ENCODE assay signal across 1 cellular context in the genomic region with DNA sequence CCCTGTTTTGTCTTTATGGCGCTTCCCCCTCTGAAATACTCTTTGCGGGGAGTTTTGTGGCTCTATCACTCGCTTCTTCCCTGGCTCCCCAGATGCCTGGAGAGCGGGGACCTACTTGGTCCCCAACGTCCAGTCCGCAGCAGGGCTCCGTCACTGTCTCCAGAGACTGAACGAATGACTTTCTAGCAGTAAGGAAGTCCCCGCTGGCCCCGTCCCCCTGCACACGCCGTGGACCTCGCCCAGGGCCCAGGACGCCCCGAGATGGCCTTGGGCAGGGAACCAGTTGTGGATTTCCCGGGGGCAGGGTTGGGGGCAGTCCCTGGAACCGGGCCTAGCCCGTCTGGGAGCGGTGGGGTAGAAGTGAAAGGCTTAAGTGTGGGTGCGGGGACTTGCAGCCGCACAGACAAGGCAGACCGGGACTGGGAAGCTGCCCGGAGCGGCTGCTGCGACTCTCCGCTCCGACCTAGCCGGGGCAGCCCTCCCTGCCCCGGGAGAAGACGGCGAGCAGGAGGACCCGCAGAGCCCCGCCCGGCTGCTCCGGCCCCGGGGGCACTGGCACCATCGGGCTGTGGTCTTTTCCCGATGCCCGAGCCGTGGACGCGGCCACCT.
TF ChIP-seq lines count a peak whose summit lies in the region.

No MANE protein-coding gene starts in this region.

TF ChIP-seq in HEK293, 187 proteins besides CTCF, POLR2A, EP300 and RAD21 (continued from another document):
- TF ChIP-seq, protein P1, sequence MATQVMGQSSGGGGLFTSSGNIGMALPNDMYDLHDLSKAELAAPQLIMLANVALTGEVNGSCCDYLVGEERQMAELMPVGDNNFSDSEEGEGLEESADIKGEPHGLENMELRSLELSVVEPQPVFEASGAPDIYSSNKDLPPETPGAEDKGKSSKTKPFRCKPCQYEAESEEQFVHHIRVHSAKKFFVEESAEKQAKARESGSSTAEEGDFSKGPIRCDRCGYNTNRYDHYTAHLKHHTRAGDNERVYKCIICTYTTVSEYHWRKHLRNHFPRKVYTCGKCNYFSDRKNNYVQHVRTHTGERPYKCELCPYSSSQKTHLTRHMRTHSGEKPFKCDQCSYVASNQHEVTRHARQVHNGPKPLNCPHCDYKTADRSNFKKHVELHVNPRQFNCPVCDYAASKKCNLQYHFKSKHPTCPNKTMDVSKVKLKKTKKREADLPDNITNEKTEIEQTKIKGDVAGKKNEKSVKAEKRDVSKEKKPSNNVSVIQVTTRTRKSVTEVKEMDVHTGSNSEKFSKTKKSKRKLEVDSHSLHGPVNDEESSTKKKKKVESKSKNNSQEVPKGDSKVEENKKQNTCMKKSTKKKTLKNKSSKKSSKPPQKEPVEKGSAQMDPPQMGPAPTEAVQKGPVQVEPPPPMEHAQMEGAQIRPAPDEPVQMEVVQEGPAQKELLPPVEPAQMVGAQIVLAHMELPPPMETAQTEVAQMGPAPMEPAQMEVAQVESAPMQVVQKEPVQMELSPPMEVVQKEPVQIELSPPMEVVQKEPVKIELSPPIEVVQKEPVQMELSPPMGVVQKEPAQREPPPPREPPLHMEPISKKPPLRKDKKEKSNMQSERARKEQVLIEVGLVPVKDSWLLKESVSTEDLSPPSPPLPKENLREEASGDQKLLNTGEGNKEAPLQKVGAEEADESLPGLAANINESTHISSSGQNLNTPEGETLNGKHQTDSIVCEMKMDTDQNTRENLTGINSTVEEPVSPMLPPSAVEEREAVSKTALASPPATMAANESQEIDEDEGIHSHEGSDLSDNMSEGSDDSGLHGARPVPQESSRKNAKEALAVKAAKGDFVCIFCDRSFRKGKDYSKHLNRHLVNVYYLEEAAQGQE (tag by site-specific recombination; IDR thresholded peaks at IDR 0.05), result no peak
- TF ChIP-seq GLIS2 (tag by site-specific recombination; IDR thresholded peaks at IDR 0.05) (0 out of 2 replicates have a peak, but pooled peaks have one; percentile 32), ZNF521 (tag by site-specific recombination; IDR thresholded peaks at IDR 0.05) (no peak), REPIN1 (tag by site-specific recombination; IDR thresholded peaks at IDR 0.05; ENCODE audit: low read depth) (no peak), ZNF292 (tag by site-specific recombination; IDR thresholded peaks at IDR 0.05; ENCODE audit: borderline replicate concordance, low read depth) (no peak), HOXD13 (CRISPR knock-in tag; IDR thresholded peaks at IDR 0.05; ENCODE audit: borderline replicate concordance) (no peak), ZBTB48 (tag by site-specific recombination; IDR thresholded peaks at IDR 0.05) (no peak), ZNF530 (tag by site-specific recombination; IDR thresholded peaks at IDR 0.05; ENCODE audit: low read depth) (no peak), ZNF16 (tag by site-specific recombination; IDR thresholded peaks at IDR 0.05; ENCODE audit: low read depth) (no peak), ZSCAN16 (tag by site-specific recombination; IDR thresholded peaks at IDR 0.05) (no peak), BCL11B (tag by site-specific recombination; IDR thresholded peaks at IDR 0.05; ENCODE audit: low read depth) (no peak), ZNF366 (tag by site-specific recombination; conservative IDR thresholded peaks at IDR 0.05) (0 out of 2 replicates have a peak, but pooled peaks have one; percentile 15), BCL11A (tag by site-specific recombination; IDR thresholded peaks at IDR 0.05; ENCODE audit: low read depth) (no peak), ZNF138 (tag by site-specific recombination; IDR thresholded peaks at IDR 0.05; ENCODE audit: borderline replicate concordance) (no peak), ZNF175 (tag by site-specific recombination; IDR thresholded peaks at IDR 0.05) (no peak), ZNF629 (tag by site-specific recombination; IDR thresholded peaks at IDR 0.05) (no peak), YY2 (tag by site-specific recombination; IDR thresholded peaks at IDR 0.05) (no peak), ZNF114 (tag by site-specific recombination; IDR thresholded peaks at IDR 0.05) (no peak), ZNF664 (tag by site-specific recombination; IDR thresholded peaks at IDR 0.05) (no peak), ZNF335 (tag by site-specific recombination; conservative IDR thresholded peaks at IDR 0.05) (peak; percentile 93), ZNF404 (tag by site-specific recombination; IDR thresholded peaks at IDR 0.05) (no peak), TCF7L2 (IDR thresholded peaks at IDR 0.05; ENCODE audit: borderline replicate concordance, low read depth, low read length) (no peak), ZNF549 (tag by site-specific recombination; IDR thresholded peaks at IDR 0.05) (no peak)
- TF ChIP-seq, protein P2, sequence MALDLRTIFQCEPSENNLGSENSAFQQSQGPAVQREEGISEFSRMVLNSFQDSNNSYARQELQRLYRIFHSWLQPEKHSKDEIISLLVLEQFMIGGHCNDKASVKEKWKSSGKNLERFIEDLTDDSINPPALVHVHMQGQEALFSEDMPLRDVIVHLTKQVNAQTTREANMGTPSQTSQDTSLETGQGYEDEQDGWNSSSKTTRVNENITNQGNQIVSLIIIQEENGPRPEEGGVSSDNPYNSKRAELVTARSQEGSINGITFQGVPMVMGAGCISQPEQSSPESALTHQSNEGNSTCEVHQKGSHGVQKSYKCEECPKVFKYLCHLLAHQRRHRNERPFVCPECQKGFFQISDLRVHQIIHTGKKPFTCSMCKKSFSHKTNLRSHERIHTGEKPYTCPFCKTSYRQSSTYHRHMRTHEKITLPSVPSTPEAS (tag by site-specific recombination; IDR thresholded peaks at IDR 0.05), result no peak
